ENCODE assay signal across 11 cellular contexts in the genomic region with DNA sequence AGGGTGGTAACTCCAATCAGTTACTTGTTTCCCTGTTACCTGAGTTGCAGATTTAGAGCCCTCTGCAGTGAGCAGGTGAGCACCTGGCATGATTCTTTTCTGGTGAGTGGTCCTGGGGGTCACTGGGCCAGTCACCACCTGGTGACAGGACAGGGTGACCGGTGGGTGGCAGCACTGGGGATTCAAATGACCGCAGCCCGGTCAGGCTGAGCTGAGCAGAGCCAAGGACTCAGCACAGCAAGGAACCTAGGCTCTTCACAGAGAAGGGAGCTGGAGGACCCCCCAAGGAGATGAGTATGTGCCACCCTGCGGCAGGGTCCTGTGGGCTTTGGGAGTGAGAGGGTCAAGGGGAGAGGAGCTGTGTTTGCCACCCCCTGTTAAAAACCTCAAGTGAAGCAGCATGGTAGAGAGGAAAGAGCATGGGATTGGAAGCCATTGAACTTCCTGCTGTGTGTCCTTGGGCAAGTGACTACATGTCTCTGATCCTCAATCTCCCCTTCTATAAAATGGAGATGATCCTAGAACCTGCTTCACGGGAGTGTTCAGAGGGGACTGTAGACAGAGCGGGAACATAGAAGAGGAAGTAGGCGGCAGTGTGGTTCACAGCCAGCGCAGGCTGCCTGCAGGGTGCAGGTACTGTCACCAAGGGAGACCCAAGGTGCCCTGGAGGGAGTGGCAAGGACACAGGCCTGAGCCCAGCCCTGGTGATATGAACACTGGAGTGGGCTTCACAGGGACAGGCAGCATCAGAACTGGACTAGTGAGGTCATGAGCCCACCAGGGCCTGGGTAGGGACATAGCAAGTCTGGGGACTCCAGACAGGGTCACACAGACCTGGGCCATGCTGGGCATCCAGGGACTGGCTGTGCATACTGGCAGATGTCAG. TPM values are rescaled to one million over a fixed set of nuclear protein-coding genes. Genes with fewer than 3 reads are reported as not detected.
DNase-seq lines count a peak whose midpoint lies in the region; ATAC-seq, FAIRE-seq and TF ChIP-seq lines count a peak whose summit lies in the region.
"Not testable (repeated sequence)": the region's sequence is repeated elsewhere in the genome, so short reads cannot be mapped to it uniquely, and the experiment has no call there.
"Had no signal": no experiment of that assay in that cellular context is flagged by ENCODE, and none has a peak within 500 bp of the region (broad histone marks: within the 10 kb centered on the region; RNA-seq: fewer than 3 reads in every experiment).

No MANE protein-coding gene starts in this region.

- H3K18ac ChIP-seq in H9 (ENCODE audit: insufficient read length, low read depth, low read length): not testable (repeated sequence)

- peak overlapping the region in 1 of 2 experiments; percentile 48; a peak in 2 of 5 replicates for H3K4me3 Mint-ChIP-seq in H9
- H3K4me3 Mint-ChIP-seq in activated CD4-positive, alpha-beta T cell treated with anti-CD3 and anti-CD28 coated beads, Interleukin-2, amount 10 ng/mL, durations not matched to agents 7 days and 5 days: peak overlapping the region; percentile 35
- peak overlapping the region in 9 of 10 donors; percentile 9 to 87 (median 84) for H3K4me3 Mint-ChIP-seq in naive thymus-derived CD4-positive, alpha-beta T cell

- not testable (repeated sequence) for H3K27ac Mint-ChIP-seq in H9; activated CD4-positive, alpha-beta T cell treated with anti-CD3 and anti-CD28 coated beads, Interleukin-2, amount 10 ng/mL, durations not matched to agents 7 days and 5 days
- H3K27ac Mint-ChIP-seq in naive thymus-derived CD4-positive, alpha-beta T cell: peak overlapping the region in 5 of 9 donors; percentile 5 to 65 (median 27)

- ATAC-seq in Panc1; naive thymus-derived CD4-positive, alpha-beta T cell: not testable (repeated sequence)

- H2BK20ac ChIP-seq in H9 (ENCODE audit: low read depth, low read length, poor library complexity, severe bottlenecking): not testable (repeated sequence)

- not testable (repeated sequence) for H3K27me3 Mint-ChIP-seq in H9 (ENCODE audit: low read depth); activated CD4-positive, alpha-beta T cell treated with anti-CD3 and anti-CD28 coated beads, Interleukin-2, amount 10 ng/mL, durations not matched to agents 7 days and 5 days
- peaks cover 0 to 13% (median 0%) of the 10 kb centered on the region in 5 donors for H3K27me3 Mint-ChIP-seq in naive thymus-derived CD4-positive, alpha-beta T cell

- not testable (repeated sequence) for H2BK12ac ChIP-seq in H9 (ENCODE audit: insufficient read length, low read depth, low read length)

- whole genome bisulfite sequencing in H9 (ENCODE audit: extremely low coverage, insufficient read length, low lambda C conversion rate): no CpG with 5 or more reads among the region's 8 CpGs
- WGBS in sigmoid colon, 2 donors: 90 to 91% methylated on average over 8 of the region's 8 CpGs

- not testable (repeated sequence) for H3K4me3 ChIP-seq in BLaER1 treated with 17β-estradiol and CSF1 and Interleukin-3, amounts not matched to agents 10 nM and 100 nM; Panc1 (ENCODE audit: low read depth in 2 of 2, low read length in 2 of 2); bronchial epithelial cell (ENCODE audit: low read depth, low read length); kidney (ENCODE audit: low read length in 2 of 2); naive thymus-derived CD4-positive, alpha-beta T cell (ENCODE audit: low read length); sigmoid colon

- not testable (repeated sequence) for H3K23me2 ChIP-seq in H9 (ENCODE audit: insufficient read length, low read depth, low read length, poor library complexity, severe bottlenecking)

- not testable (repeated sequence) for TF ChIP-seq POLR2A in sigmoid colon (IDR thresholded peaks at IDR 0.05)

- not testable (repeated sequence) for H3K36me3 Mint-ChIP-seq in H9 (ENCODE audit: insufficient read depth in 1 of 3, low read depth in 3 of 3); activated CD4-positive, alpha-beta T cell treated with anti-CD3 and anti-CD28 coated beads, Interleukin-2, amount 10 ng/mL, durations not matched to agents 7 days and 5 days (ENCODE audit: low read depth); naive thymus-derived CD4-positive, alpha-beta T cell

- peak overlapping the region; percentile 85 to 100 (median 96) for H3K4me2 ChIP-seq in BLaER1 treated with 17β-estradiol and CSF1 and Interleukin-3, amounts not matched to agents 10 nM and 100 nM
- not testable (repeated sequence) for H3K4me2 ChIP-seq in H9 (ENCODE audit: insufficient read depth, insufficient read length, low read length)

- not testable (repeated sequence) for H3K23ac ChIP-seq in H9 (ENCODE audit: insufficient read length, low read depth, low read length)

- not testable (repeated sequence) for H2BK15ac ChIP-seq in H9 (ENCODE audit: low read depth, low read length)

- DNase-seq in H9 (peak; percentile 60), kidney (peak; percentile 83), sigmoid colon (peak; percentile 62)
- DNase-seq in Panc1 (ENCODE audit: low read depth, low spot score); activated CD4-positive, alpha-beta T cell treated with anti-CD3 and anti-CD28 coated beads, Interleukin-2, amount 10 ng/mL, durations not matched to agents 7 days and 5 days; bronchial epithelial cell (ENCODE audit: low read depth); naive thymus-derived CD4-positive, alpha-beta T cell: not testable (repeated sequence)

- TF ChIP-seq CTCF in H9 (conservative IDR thresholded peaks at IDR 0.05) (peak; percentile 43), Panc1 (IDR thresholded peaks at IDR 0.05) (peak; percentile 62), bronchial epithelial cell (IDR thresholded peaks at IDR 0.05; ENCODE audit: insufficient read depth, low read length, severe bottlenecking) (peak; percentile 4)
- not testable (repeated sequence) for TF ChIP-seq CTCF in kidney (IDR thresholded peaks at IDR 0.05; ENCODE audit: borderline replicate concordance, extremely low read depth, insufficient read depth); sigmoid colon (IDR thresholded peaks at IDR 0.05)

- H3K4me1 ChIP-seq in BLaER1 treated with 17β-estradiol and CSF1 and Interleukin-3, amounts not matched to agents 10 nM and 100 nM: peaks cover 31 to 51% (median 45%) of the 10 kb centered on the region in 10 experiments
- H3K4me1 ChIP-seq in H9 (ENCODE audit: insufficient read depth, low read length); Panc1 (ENCODE audit: control insufficient read depth, insufficient read depth, low read length): not testable (repeated sequence)
- H3K4me1 ChIP-seq in kidney (ENCODE audit: control insufficient read depth in 1 of 2, insufficient read depth in 1 of 2, low read depth in 1 of 2, low read length in 2 of 2): peaks cover 14 to 25% of the 10 kb centered on the region in 2 donors
- peaks cover 10 to 11% of the 10 kb centered on the region in 2 donors for H3K4me1 ChIP-seq in naive thymus-derived CD4-positive, alpha-beta T cell (ENCODE audit: control insufficient read depth in 2 of 2, insufficient read depth in 2 of 2, low read length in 2 of 2)
- peaks cover 0 to 33% (median 18%) of the 10 kb centered on the region in 4 donors for H3K4me1 ChIP-seq in sigmoid colon

- H4K8ac ChIP-seq in H9 (replicated peaks; ENCODE audit: insufficient read length, low read depth, low read length): not testable (repeated sequence)

- not testable (repeated sequence) for H3K14ac ChIP-seq in H9 (ENCODE audit: insufficient read depth, low read length)

- not testable (repeated sequence) for H4K20me1 ChIP-seq in BLaER1 treated with 17β-estradiol and CSF1 and Interleukin-3, amounts not matched to agents 10 nM and 100 nM; H9 (ENCODE audit: control insufficient read depth, insufficient read depth, insufficient read length)

- H3K4me1 Mint-ChIP-seq in H9: peaks cover 14 to 26% of the 10 kb centered on the region in 2 experiments
- H3K4me1 Mint-ChIP-seq in activated CD4-positive, alpha-beta T cell treated with anti-CD3 and anti-CD28 coated beads, Interleukin-2, amount 10 ng/mL, durations not matched to agents 7 days and 5 days: peaks cover 40% of the 10 kb centered on the region
- H3K4me1 Mint-ChIP-seq in naive thymus-derived CD4-positive, alpha-beta T cell: peaks cover 36 to 63% (median 51%) of the 10 kb centered on the region in 7 donors

- not testable (repeated sequence) for H3K27me3 ChIP-seq in BLaER1 treated with 17β-estradiol and CSF1 and Interleukin-3, amounts not matched to agents 10 nM and 100 nM; H9 (ENCODE audit: insufficient read depth, low read length); Panc1 (ENCODE audit: control insufficient read depth, insufficient read depth, low read length); bronchial epithelial cell (ENCODE audit: control insufficient read depth, insufficient read depth, low read length); naive thymus-derived CD4-positive, alpha-beta T cell (ENCODE audit: control insufficient read depth in 2 of 2, insufficient read depth in 2 of 2, low read length in 2 of 2); sigmoid colon

- not testable (repeated sequence) for H3K9me3 ChIP-seq in BLaER1 treated with 17β-estradiol and CSF1 and Interleukin-3, amounts not matched to agents 10 nM and 100 nM (replicated peaks in 1 of 11); H9 (ENCODE audit: control insufficient read depth, low read depth, low read length); Panc1 (ENCODE audit: control insufficient read depth, insufficient read depth, low read depth, low read length); kidney (ENCODE audit: control insufficient read depth in 1 of 2, low read length in 2 of 2); naive thymus-derived CD4-positive, alpha-beta T cell (ENCODE audit: control insufficient read depth in 2 of 3, low read length in 3 of 3); sigmoid colon

- TF ChIP-seq EP300 in sigmoid colon (IDR thresholded peaks at IDR 0.05): not testable (repeated sequence)

- H3T11ph ChIP-seq in H9 (ENCODE audit: low read length): not testable (repeated sequence)

- not testable (repeated sequence) for H3K9ac ChIP-seq in BLaER1 treated with 17β-estradiol and CSF1 and Interleukin-3, amounts not matched to agents 10 nM and 100 nM; H9 (ENCODE audit: extremely low read depth, insufficient read length, low read length); kidney (ENCODE audit: low read length in 2 of 2)

- H3K27ac ChIP-seq in BLaER1 treated with 17β-estradiol and CSF1 and Interleukin-3, amounts not matched to agents 10 nM and 100 nM; H9 (ENCODE audit: insufficient read length, low read depth, low read length); Panc1 (ENCODE audit: low read length); naive thymus-derived CD4-positive, alpha-beta T cell (ENCODE audit: low read depth, low read length); sigmoid colon: not testable (repeated sequence)
- H3K27ac ChIP-seq in kidney (ENCODE audit: low read depth in 2 of 2, low read length in 2 of 2): peak overlapping the region in 1 of 2 donors; percentile 61

- not testable (repeated sequence) for H2BK120ac ChIP-seq in H9 (ENCODE audit: low read depth, low read length, poor library complexity, severe bottlenecking)

- H3K56ac ChIP-seq in H9 (ENCODE audit: insufficient read length, low read depth, low read length): not testable (repeated sequence)

- not testable (repeated sequence) for H3K36me3 ChIP-seq in BLaER1 treated with 17β-estradiol and CSF1 and Interleukin-3, amounts not matched to agents 10 nM and 100 nM; Panc1 (ENCODE audit: control insufficient read depth, insufficient read depth, low read length); bronchial epithelial cell (ENCODE audit: control insufficient read depth, insufficient read depth, low read length); kidney (ENCODE audit: control insufficient read depth in 1 of 2, insufficient read depth in 2 of 2, low read length in 2 of 2); naive thymus-derived CD4-positive, alpha-beta T cell (ENCODE audit: control insufficient read depth in 2 of 3, insufficient read depth in 3 of 3, low read length in 3 of 3); sigmoid colon

- in situ Hi-C loops in Panc1 (cut with HindIII; ENCODE audit: low pct_unique_long_range_greater_than_20kb, low sequenced_read_pairs): not testable (repeated sequence)

- BruUV-seq in Panc1 (replicated peaks; lab: Mats Ljungman, UMichigan): not testable (repeated sequence)

- POLR2A ChIA-PET in Panc1 (lab: Charles Lee); activated CD4-positive, alpha-beta T cell treated with anti-CD3 and anti-CD28 coated beads, Interleukin-2, amount 10 ng/mL, durations not matched to agents 7 days and 5 days (lab: Charles Lee): not testable (repeated sequence)
- POLR2A ChIA-PET in naive thymus-derived CD4-positive, alpha-beta T cell (lab: Charles Lee): interaction anchor here (0.7 to 1.2 kb wide), 2 partner anchors 8 to 13 kb away, joined by 3 to 15 read pairs; no protein-coding TSS in a partner anchor

- intact Hi-C loops in Panc1 (cut with micrococcal nuclease; ENCODE audit: unreplicated experiment); kidney (cut with DNase I): not testable (repeated sequence)
- intact Hi-C loops in naive thymus-derived CD4-positive, alpha-beta T cell (cut with micrococcal nuclease): loop anchor here in 1 of 2 donors (5.0 to 10.0 kb wide), 8 partner anchors 100 to 1295 kb away; partner anchors contain the start of genes ATP13A2, DDI2, NBPF1 and NECAP2
- intact Hi-C loops in sigmoid colon (cut with DNase I): loop anchor here (5.0 to 10.0 kb wide), 2 partner anchors 297 to 625 kb away; partner anchors contain the start of genes ARHGEF10L and NBPF1

- CTCF ChIA-PET in Panc1 (lab: Charles Lee); activated CD4-positive, alpha-beta T cell treated with anti-CD3 and anti-CD28 coated beads, Interleukin-2, amount 10 ng/mL, durations not matched to agents 7 days and 5 days (lab: Charles Lee); naive thymus-derived CD4-positive, alpha-beta T cell (lab: Charles Lee): not testable (repeated sequence)

- H3K9me3 Mint-ChIP-seq in H9; activated CD4-positive, alpha-beta T cell treated with anti-CD3 and anti-CD28 coated beads, Interleukin-2, amount 10 ng/mL, durations not matched to agents 7 days and 5 days; naive thymus-derived CD4-positive, alpha-beta T cell: not testable (repeated sequence)

- H3K79me1 ChIP-seq in H9 (ENCODE audit: insufficient read depth, low read depth, low read length, poor library complexity, severe bottlenecking): not testable (repeated sequence)

- H3K79me2 ChIP-seq in H9 (ENCODE audit: insufficient read depth, low read length): not testable (repeated sequence)

- H2BK5ac ChIP-seq in H9 (ENCODE audit: insufficient read length, low read length): not testable (repeated sequence)

- H4K5ac ChIP-seq in H9 (ENCODE audit: insufficient read length, low read depth, low read length): not testable (repeated sequence)

- not testable (repeated sequence) for H4K91ac ChIP-seq in H9 (ENCODE audit: insufficient read length, low read depth, low read length)

- H2AK5ac ChIP-seq in H9 (ENCODE audit: insufficient read length, low read length): not testable (repeated sequence)

- not testable (repeated sequence) for H2AFZ ChIP-seq in H9 (ENCODE audit: low read length)

- not testable (repeated sequence) for H3K4ac ChIP-seq in H9 (ENCODE audit: low read depth, low read length)

- peak; percentile 96 for FAIRE-seq in bronchial epithelial cell (lab: Jason Lieb, UNC)
- FAIRE-seq in kidney (lab: Jason Lieb, UNC): not testable (repeated sequence)

RNA-seq across cellular contexts. Expression of gene CROCC, which starts 9.6 kb away (rescaled TPM):
- total RNA-seq in H9 (2021): 40.2 and 40.7 TPM in 2 replicates
- 13.6 TPM for total RNA-seq in Panc1 (2021; ENCODE audit: unreplicated experiment)
- polyA plus RNA-seq in Panc1 (2012; ENCODE audit: insufficient read length): 27.4 TPM
- 10 to 100 TPM; 30.7 to 37.3 TPM for total RNA-seq in activated CD4-positive, alpha-beta T cell treated with anti-CD3 and anti-CD28 coated beads, Interleukin-2, amount 10 ng/mL, durations not matched to agents 7 days and 5 days
- total RNA-seq in bronchial epithelial cell: 16.4 and 20.3 TPM in 2 replicates
- total RNA-seq in kidney: 30.5 TPM
- polyA plus RNA-seq in kidney (ENCODE audit: insufficient read depth, low read depth, low replicate concordance): 10.6 TPM
- total RNA-seq in naive thymus-derived CD4-positive, alpha-beta T cell: 10 to 100 TPM; 33.8 to 84.8 (median 62.7) TPM
- polyA plus RNA-seq in naive thymus-derived CD4-positive, alpha-beta T cell: 1 to 10 TPM; 1.4 to 6.8 TPM
- total RNA-seq in sigmoid colon: 10 to 100 TPM; 11.4 to 25.5 (median 20.3) TPM
- 10 to 100 TPM in 1 of 3 donors, 1 to 10 TPM in 2; 3.5 to 24.3 (median 7.8) TPM for polyA plus RNA-seq in sigmoid colon

RNA-seq across cellular contexts. Expression of gene RNU1-2, which starts 16.3 kb away (rescaled TPM):
- 1,874 and 2,051 TPM in 2 replicates for total RNA-seq in H9 (2021)
- total RNA-seq in Panc1 (2021; ENCODE audit: unreplicated experiment): 1,290 TPM
- polyA plus RNA-seq in Panc1 (2012; ENCODE audit: insufficient read length): 2.5 TPM
- total RNA-seq in activated CD4-positive, alpha-beta T cell treated with anti-CD3 and anti-CD28 coated beads, Interleukin-2, amount 10 ng/mL, durations not matched to agents 7 days and 5 days: 1,000 to 10,000 TPM; 2,316 to 2,477 TPM
- total RNA-seq in bronchial epithelial cell: 2,323 and 5,262 TPM in 2 replicates
- 8,605 TPM for total RNA-seq in kidney
- polyA plus RNA-seq in kidney (ENCODE audit: insufficient read depth, low read depth, low replicate concordance): 26.8 TPM
- 1,000 to 10,000 TPM; 2,341 to 4,458 (median 3,337) TPM for total RNA-seq in naive thymus-derived CD4-positive, alpha-beta T cell
- not detected for polyA plus RNA-seq in naive thymus-derived CD4-positive, alpha-beta T cell
- total RNA-seq in sigmoid colon: under 1 TPM; under 0.01 TPM
- not detected for polyA plus RNA-seq in sigmoid colon
- polyA plus RNA-seq: cardiac muscle cell, heart left ventricle, pancreas had no signal

Comparison
In these comparisons a context has a peak if more than half of its experiments do, and no peak if none do; other contexts are left out.
1. RNA of gene RNU1-2, which starts 16.3 kb away (total RNA-seq): 8,605 TPM in kidney (single experiment), 2,323 to 5,262 TPM in bronchial epithelial cell, 2,341 to 4,458 TPM in naive thymus-derived CD4-positive, alpha-beta T cell, 2,316 to 2,477 TPM in activated CD4-positive, alpha-beta T cell treated with anti-CD3 and anti-CD28 coated beads, Interleukin-2, amount 10 ng/mL, durations not matched to agents 7 days and 5 days, 1,874 to 2,051 TPM in H9 and 1,290 TPM in Panc1 (single experiment); under 0.01 TPM in sigmoid colon; every median in the first group is over 1,000 times any median in the second.